9 cellular contexts compared by ENCODE assay signal in genomic region chr13:60398949-60399589, GRCh38. TPM values are rescaled to one million over a fixed set of nuclear protein-coding genes. Genes with fewer than 3 reads are reported as not detected.
A peak's percentile ranks its signal among the peaks of the same experiment; 100 is the strongest.
DNase-seq lines count a peak whose midpoint lies in the region; ATAC-seq and TF ChIP-seq lines count a peak whose summit lies in the region.
"Had no signal": no experiment of that assay in that cellular context is flagged by ENCODE, and none has a peak within 500 bp of the region (broad histone marks: within the 10 kb centered on the region; RNA-seq: fewer than 3 reads in every experiment).

No MANE protein-coding gene starts in this region.

- no peaks in the 10 kb centered on the region for H3K27me3 ChIP-seq in transverse colon

- no peaks in the 10 kb centered on the region for H3K36me3 Mint-ChIP-seq in activated naive CD4-positive, alpha-beta T cell treated with anti-CD3 and anti-CD28 coated beads, Interleukin-2, amount 50 U/mL, for 24 hours
- no peaks in the 10 kb centered on the region for H3K36me3 Mint-ChIP-seq in activated T-helper 17 cell treated with anti-CD3 and anti-CD28 coated beads, Interleukin-2, amount 50 U/mL, for 72 hours (ENCODE audit: low read depth)

- intact Hi-C loops in transverse colon (cut with DNase I; ENCODE audit: low total_unique reads) = no loop called here

- peaks cover 3 to 45% (median 23%) of the 10 kb centered on the region in 4 donors for H3K4me1 ChIP-seq in transverse colon

- H3K9me3 Mint-ChIP-seq in activated naive CD4-positive, alpha-beta T cell treated with anti-CD3 and anti-CD28 coated beads, Interleukin-2, amount 50 U/mL, for 24 hours = no peaks in the 10 kb centered on the region
- no peaks in the 10 kb centered on the region for H3K9me3 Mint-ChIP-seq in activated T-helper 17 cell treated with anti-CD3 and anti-CD28 coated beads, Interleukin-2, amount 50 U/mL, for 72 hours

- TF ChIP-seq POLR2A in transverse colon (IDR thresholded peaks at IDR 0.05) = no peak

- no peak for TF ChIP-seq EP300 in transverse colon (IDR thresholded peaks at IDR 0.05; ENCODE audit: low read depth)

- no peak for ATAC-seq in activated T-helper 17 cell treated with anti-CD3 and anti-CD28 coated beads, Interleukin-2, amount 50 U/mL, for 72 hours (replicated peaks)
- no peak for ATAC-seq in HG02870 (IDR thresholded peaks at IDR 0.05; ENCODE audit: unreplicated experiment)

- peak overlapping the region; percentile 98 for H3K27ac Mint-ChIP-seq in activated naive CD4-positive, alpha-beta T cell treated with anti-CD3 and anti-CD28 coated beads, Interleukin-2, amount 50 U/mL, for 24 hours
- H3K27ac Mint-ChIP-seq in activated T-helper 17 cell treated with anti-CD3 and anti-CD28 coated beads, Interleukin-2, amount 50 U/mL, for 72 hours = peak overlapping the region; percentile 89

- H3K4me3 ChIP-seq in transverse colon = peak overlapping the region in 3 of 4 donors; percentile 75 to 95 (median 75)

- in situ Hi-C loops in transverse colon (cut with MboI; ENCODE audit: low pct_ligation_motif_present in 1 of 4, low pct_unique_long_range_greater_than_20kb in 1 of 4, low sequenced_read_pairs in 3 of 4) = loop anchor here in 1 of 4 donors (25.0 kb wide), 1 partner anchor 237 kb away; the partner anchor contains the start of gene DIAPH3

- H3K4me1 Mint-ChIP-seq in activated naive CD4-positive, alpha-beta T cell treated with anti-CD3 and anti-CD28 coated beads, Interleukin-2, amount 50 U/mL, for 24 hours = peaks cover 58% of the 10 kb centered on the region
- H3K4me1 Mint-ChIP-seq in activated T-helper 17 cell treated with anti-CD3 and anti-CD28 coated beads, Interleukin-2, amount 50 U/mL, for 72 hours = peaks cover 20% of the 10 kb centered on the region

- H3K27me3 Mint-ChIP-seq in activated naive CD4-positive, alpha-beta T cell treated with anti-CD3 and anti-CD28 coated beads, Interleukin-2, amount 50 U/mL, for 24 hours = no peaks in the 10 kb centered on the region
- no peaks in the 10 kb centered on the region for H3K27me3 Mint-ChIP-seq in activated T-helper 17 cell treated with anti-CD3 and anti-CD28 coated beads, Interleukin-2, amount 50 U/mL, for 72 hours

- no peaks in the 10 kb centered on the region for H3K36me3 ChIP-seq in transverse colon

- 39 to 44% methylated on average over 4 to 5 of the region's 5 CpGs for WGBS in transverse colon (ENCODE audit: low coverage in 1 of 2), 2 donors

- TF ChIP-seq CTCF in transverse colon (IDR thresholded peaks at IDR 0.05) = no peak

- H3K27ac ChIP-seq in transverse colon = peak overlapping the region; percentile 99 to 100 (median 99)

- H3K4me3 Mint-ChIP-seq in activated naive CD4-positive, alpha-beta T cell treated with anti-CD3 and anti-CD28 coated beads, Interleukin-2, amount 50 U/mL, for 24 hours = peak overlapping the region; percentile 94
- H3K4me3 Mint-ChIP-seq in activated T-helper 17 cell treated with anti-CD3 and anti-CD28 coated beads, Interleukin-2, amount 50 U/mL, for 72 hours = peak overlapping the region; percentile 90

- no peaks in the 10 kb centered on the region for H3K9me3 ChIP-seq in transverse colon

- no peak for DNase-seq in activated naive CD4-positive, alpha-beta T cell treated with anti-CD3 and anti-CD28 coated beads, Interleukin-2, amount 50 U/mL, for 16 hours
- DNase-seq in kidney glomerular epithelial cell (lab: John Stamatoyannopoulos, UW) = peak; percentile 27
- peak; percentile 20 for DNase-seq in transverse colon
- no peak for DNase-seq in NCI-H524 treated with DMSO at 0.1 percent for 48 hours (lab: John Stamatoyannopoulos, UW)
- DNase-seq in DMS114 treated with DMSO at 0.1 percent for 48 hours (lab: John Stamatoyannopoulos, UW; ENCODE audit: unreplicated experiment) = no peak
- DNase-seq: NCI-H510A had no signal

RNA-seq across cellular contexts. Expression of gene TDRD3, which starts 2.0 kb away (rescaled TPM):
- total RNA-seq in activated T-helper 17 cell treated with anti-CD3 and anti-CD28 coated beads, Interleukin-2, amount 50 U/mL, for 72 hours = 10 to 100 TPM; 16.7 to 17.3 TPM
- 10 to 100 TPM; 20.9 to 73.4 (median 33.9) TPM for total RNA-seq in transverse colon

Comparison
In these comparisons a context has a peak if more than half of its experiments do, and no peak if none do; other contexts are left out.
1. DNase-seq: peak in kidney glomerular epithelial cell (single experiment) and transverse colon (single experiment); none in activated naive CD4-positive, alpha-beta T cell treated with anti-CD3 and anti-CD28 coated beads, Interleukin-2, amount 50 U/mL, for 16 hours (single experiment), NCI-H524 treated with DMSO at 0.1 percent for 48 hours (single experiment) and DMS114 treated with DMSO at 0.1 percent for 48 hours (single experiment).